In genomic region chr1:188763541-188763940, GRCh38 we compare ENCODE assay signal across 23 cellular contexts.
DNase-seq lines count a peak whose midpoint lies in the region; ATAC-seq, FAIRE-seq and TF ChIP-seq lines count a peak whose summit lies in the region.
"Had no signal": no experiment of that assay in that cellular context is flagged by ENCODE, and none has a peak within 500 bp of the region (broad histone marks: within the 10 kb centered on the region; RNA-seq: fewer than 3 reads in every experiment).

No MANE protein-coding gene starts in this region.

- H3K9me3 ChIP-seq in SU-DHL-6 (ENCODE audit: insufficient read depth, low read length) (no peaks in the 10 kb centered on the region), endothelial cell of umbilical vein (replicated peaks; ENCODE audit: control insufficient read depth, insufficient read depth, low read length) (no peaks in the 10 kb centered on the region), right lobe of liver (no peaks in the 10 kb centered on the region)
- H3K9me3 ChIP-seq: A549; BE2C; BLaER1 treated with 17β-estradiol and CSF1 and Interleukin-3, amounts not matched to agents 10 nM and 100 nM; HAP-1 had no signal

- BruUV-seq in endothelial cell of umbilical vein (replicated peaks; lab: Mats Ljungman, UMichigan): no TSS peak

- H4K20me1 ChIP-seq in SU-DHL-6 (ENCODE audit: low read depth, low read length) (no peaks in the 10 kb centered on the region), endothelial cell of umbilical vein (replicated peaks; ENCODE audit: control insufficient read depth, extremely low read depth, insufficient read depth, low read length) (no peaks in the 10 kb centered on the region)
- H4K20me1 ChIP-seq: BLaER1 treated with 17β-estradiol and CSF1 and Interleukin-3, amounts not matched to agents 10 nM and 100 nM had no signal

- FAIRE-seq in D721Med (lab: Jason Lieb, UNC) (peak; percentile 41), endothelial cell of umbilical vein (lab: Jason Lieb, UNC) (no peak)
- FAIRE-seq: A549, GM12891, GM18507, H54 had no signal

- no peaks in the 10 kb centered on the region for H3F3A ChIP-seq in SU-DHL-6 (ENCODE audit: insufficient read depth)

- no peaks in the 10 kb centered on the region for H3K9me1 ChIP-seq in endothelial cell of umbilical vein (replicated peaks; ENCODE audit: control insufficient read depth, extremely low read depth, insufficient read depth, low read length)

- POLR2A ChIA-PET in endothelial cell of umbilical vein (lab: Charles Lee): no interaction called here

- H3K79me2 ChIP-seq in SU-DHL-6 (ENCODE audit: insufficient read depth, low read length) (no peaks in the 10 kb centered on the region), endothelial cell of umbilical vein (ENCODE audit: control insufficient read depth, insufficient read depth, low read length) (no peaks in the 10 kb centered on the region)

- no peaks in the 10 kb centered on the region for H3K4me1 ChIP-seq in endothelial cell of umbilical vein (ENCODE audit: control insufficient read depth, extremely low read depth, insufficient read depth, low read length)
- H3K4me1 ChIP-seq in right lobe of liver: no peaks in the 10 kb centered on the region
- H3K4me1 ChIP-seq: A549; BLaER1 treated with 17β-estradiol and CSF1 and Interleukin-3, amounts not matched to agents 10 nM and 100 nM; HAP-1 had no signal

- WGBS in right lobe of liver (ENCODE audit: insufficient coverage, low coverage, low lambda C conversion rate, missing lambda C conversion rate): 47% methylated on average over 3 of the region's 3 CpGs

- H3K36me3 ChIP-seq in SU-DHL-6 (ENCODE audit: low read length) (no peaks in the 10 kb centered on the region), endothelial cell of umbilical vein (ENCODE audit: control insufficient read depth in 2 of 2, extremely low read depth in 1 of 2, insufficient read depth in 2 of 2, low read length in 2 of 2) (no peaks in the 10 kb centered on the region), right lobe of liver (no peaks in the 10 kb centered on the region)
- H3K36me3 ChIP-seq: BE2C; BLaER1 treated with 17β-estradiol and CSF1 and Interleukin-3, amounts not matched to agents 10 nM and 100 nM; HAP-1 had no signal

- DNase-seq in D721Med (ENCODE audit: insufficient read length, low spot score) (no peak), endothelial cell of umbilical vein (ENCODE audit: low read depth, low spot score) (no peak), right lobe of liver (no peak)
- DNase-seq: 8988T; ACHN; AML-193; BE2C; CD4-positive, alpha-beta T cell; CD8-positive, alpha-beta memory T cell; DMS79; EL; GDM1; GOT3; HFFc6 had no signal

- intact Hi-C loops in endothelial cell of umbilical vein (cut with micrococcal nuclease): no loop called here
- intact Hi-C loops in right lobe of liver (cut with DNase I): no loop called here

- H2AFZ ChIP-seq in SU-DHL-6 (ENCODE audit: low read depth, low read length, severe bottlenecking) (peak overlapping the region; percentile 8), endothelial cell of umbilical vein (ENCODE audit: low read depth, low read length) (peak overlapping the region; percentile 62)

- ATAC-seq in HG02763 (IDR thresholded peaks at IDR 0.05; ENCODE audit: unreplicated experiment): no peak
- no peak for ATAC-seq in right lobe of liver
- ATAC-seq in GM21360 (IDR thresholded peaks at IDR 0.05; ENCODE audit: unreplicated experiment): no peak
- ATAC-seq: A549 had no signal

- dilution Hi-C loops in endothelial cell of umbilical vein (cut with MboI; ENCODE audit: extremely low pct_ligation_motif_present, low sequenced_read_pairs): no loop called here

- CTCF ChIA-PET in endothelial cell of umbilical vein (lab: Charles Lee): interaction anchor here (1.0 kb wide), 1 partner anchor 18 kb away, joined by 4 read pairs; no protein-coding TSS in a partner anchor

- no peak for TF ChIP-seq POLR2A in endothelial cell of umbilical vein (IDR thresholded peaks at IDR 0.05; ENCODE audit: low read depth, low read length)
- no peak for TF ChIP-seq POLR2A in right lobe of liver (IDR thresholded peaks at IDR 0.05)

- H3K4me2 ChIP-seq in SU-DHL-6 (ENCODE audit: low read depth, low read length, poor library complexity, severe bottlenecking) (no peak overlapping the region), endothelial cell of umbilical vein (ENCODE audit: insufficient read depth, low read length) (no peak overlapping the region)
- H3K4me2 ChIP-seq: A549; BLaER1 treated with 17β-estradiol and CSF1 and Interleukin-3, amounts not matched to agents 10 nM and 100 nM had no signal

- no peaks in the 10 kb centered on the region for H3K9me2 ChIP-seq in SU-DHL-6 (replicated peaks; ENCODE audit: insufficient read depth, low read length)

- no peak overlapping the region for H3K27ac ChIP-seq in SU-DHL-6 (ENCODE audit: low read depth, low read length)
- H3K27ac ChIP-seq in endothelial cell of umbilical vein (ENCODE audit: insufficient read depth, low read depth, low read length): no peak overlapping the region
- no peak overlapping the region for H3K27ac ChIP-seq in right lobe of liver
- H3K27ac ChIP-seq: A549; BLaER1 treated with 17β-estradiol and CSF1 and Interleukin-3, amounts not matched to agents 10 nM and 100 nM had no signal

- no peak overlapping the region for H3K9ac ChIP-seq in SU-DHL-6 (ENCODE audit: low read length)
- no peak overlapping the region for H3K9ac ChIP-seq in endothelial cell of umbilical vein (replicated peaks; ENCODE audit: extremely low read depth, insufficient read depth, low read length)
- H3K9ac ChIP-seq: BLaER1 treated with 17β-estradiol and CSF1 and Interleukin-3, amounts not matched to agents 10 nM and 100 nM had no signal

- H3K27me3 ChIP-seq in SU-DHL-6 (ENCODE audit: low read length) (no peaks in the 10 kb centered on the region), endothelial cell of umbilical vein (ENCODE audit: control insufficient read depth in 2 of 2, insufficient read depth in 2 of 2, low read length in 2 of 2) (no peaks in the 10 kb centered on the region), right lobe of liver (no peaks in the 10 kb centered on the region)
- H3K27me3 ChIP-seq: BE2C; BLaER1 treated with 17β-estradiol and CSF1 and Interleukin-3, amounts not matched to agents 10 nM and 100 nM had no signal

- TF ChIP-seq CTCF in D721Med (IDR thresholded peaks at IDR 0.05; ENCODE audit: insufficient read depth, missing control alignments): no peak
- TF ChIP-seq CTCF in SU-DHL-6 (IDR thresholded peaks at IDR 0.05; ENCODE audit: insufficient read depth, low read length, poor library complexity, severe bottlenecking): no peak
- TF ChIP-seq CTCF in endothelial cell of umbilical vein (IDR thresholded peaks at IDR 0.05; ENCODE audit: extremely low read depth in 1 of 2, insufficient read depth in 1 of 2, low read depth in 1 of 2, low read length in 2 of 2): no peak
- no peak for TF ChIP-seq CTCF in right lobe of liver (IDR thresholded peaks at IDR 0.05)

- no peak overlapping the region for H3K4me3 ChIP-seq in SU-DHL-6 (ENCODE audit: insufficient read depth, low read length, poor library complexity, severe bottlenecking)
- no peak overlapping the region for H3K4me3 ChIP-seq in endothelial cell of umbilical vein (replicated peaks in 1 of 3; ENCODE audit: insufficient read depth in 1 of 3, low read depth in 1 of 3, low read length in 3 of 3)
- H3K4me3 ChIP-seq in right lobe of liver: no peak overlapping the region
- H3K4me3 ChIP-seq: A549; BLaER1 treated with 17β-estradiol and CSF1 and Interleukin-3, amounts not matched to agents 10 nM and 100 nM; HAP-1 had no signal

TF ChIP-seq in endothelial cell of umbilical vein, 7 proteins besides CTCF, POLR2A, EP300 and RAD21:
- TF ChIP-seq FOS (IDR thresholded peaks at IDR 0.05; ENCODE audit: borderline replicate concordance, insufficient read depth, low read length) (no peak), EZH2 (IDR thresholded peaks at IDR 0.05; ENCODE audit: borderline replicate concordance, low read depth, low read length, severe bottlenecking) (no peak), POLR2AphosphoS5 (IDR thresholded peaks at IDR 0.05; ENCODE audit: insufficient read depth, low read depth, low read length) (no peak), GATA2 (IDR thresholded peaks at IDR 0.05; ENCODE audit: insufficient read depth, insufficient read length, low read depth, low read length) (no peak), MYC (IDR thresholded peaks at IDR 0.05; ENCODE audit: low read depth, low read length) (no peak), JUN (IDR thresholded peaks at IDR 0.05; ENCODE audit: borderline replicate concordance, insufficient read depth, insufficient read length, low read depth) (no peak), MAX (IDR thresholded peaks at IDR 0.05; ENCODE audit: insufficient read depth, insufficient read length) (no peak)
TF ChIP-seq in endothelial cell of umbilical vein: peak in this region for 0.
